ENCODE assay signal across 8 cellular contexts in the genomic region with DNA sequence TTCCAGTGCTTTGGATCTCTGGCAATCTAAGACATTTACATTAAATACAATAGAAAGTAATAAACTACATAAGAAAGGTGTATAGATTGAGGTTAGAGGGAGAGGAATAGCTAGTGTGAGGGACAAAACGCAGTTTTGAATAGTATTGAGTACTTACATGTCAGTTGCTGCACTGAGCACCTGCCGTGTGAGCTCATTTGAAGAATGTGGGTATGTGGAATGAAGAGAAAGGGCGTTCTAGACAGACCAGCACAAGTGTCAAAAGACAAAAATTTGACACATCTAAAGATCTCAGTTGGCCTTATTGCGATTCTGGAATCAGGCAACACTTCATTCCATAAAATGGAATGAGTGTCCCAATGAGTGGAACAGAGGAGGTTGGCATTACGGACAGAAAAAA. TPM values are rescaled to one million over a fixed set of nuclear protein-coding genes. Genes with fewer than 3 reads are reported as not detected.
DNase-seq lines count a peak whose midpoint lies in the region; ATAC-seq and TF ChIP-seq lines count a peak whose summit lies in the region.

No MANE protein-coding gene starts in this region.

- no peaks in the 10 kb centered on the region for H3K9me3 ChIP-seq in heart left ventricle
- no peaks in the 10 kb centered on the region for H3K9me3 ChIP-seq in tibial artery

- TF ChIP-seq CTCF in heart left ventricle (IDR thresholded peaks at IDR 0.05) (no peak), tibial artery (IDR thresholded peaks at IDR 0.05) (no peak)

- intact Hi-C loops in heart left ventricle (cut with DNase I) (loop anchor here in 1 of 10 donors (2.0 kb wide), 1 partner anchor 81 kb away; no protein-coding TSS in a partner anchor), cardiac septum (cut with DNase I) (no loop called here), left colon (cut with DNase I, micrococcal nuclease) (no loop called here), tibial artery (cut with DNase I; ENCODE audit: low total_unique reads) (no loop called here)
- intact Hi-C loops in activated T-helper 2 cell treated with anti-CD3 and anti-CD28 coated beads, Interferon-gamma antibody, Interleukin-2, Interleukin-4, amounts not matched to agents 10 μg/mL and 5 μg/mL and 100 μg/mL, durations not matched to agents 14 hours and 24 hours and 36 hours (cut with micrococcal nuclease): loop anchor here (1.0 to 2.0 kb wide), 6 partner anchors 41 to 791 kb away; partner anchors contain the start of genes ANXA2 and BNIP2

- no peaks in the 10 kb centered on the region for H3K27me3 Mint-ChIP-seq in activated T-helper 2 cell treated with anti-CD3 and anti-CD28 coated beads, Interferon-gamma antibody, Interleukin-2, Interleukin-4, amounts not matched to agents 10 μg/mL and 5 μg/mL and 100 μg/mL, durations not matched to agents 14 hours and 24 hours and 36 hours (ENCODE audit: low read depth)

- 58 to 68% (median 65%) methylated on average over 5 of the region's 5 CpGs for WGBS in heart left ventricle, 4 donors

- H3K27ac ChIP-seq in heart left ventricle (peak overlapping the region in 11 of 12 donors; percentile 90 to 98 (median 91)), tibial artery (peak overlapping the region; percentile 91 to 92)

- H3K27ac Mint-ChIP-seq in activated T-helper 2 cell treated with anti-CD3 and anti-CD28 coated beads, Interferon-gamma antibody, Interleukin-2, Interleukin-4, amounts not matched to agents 10 μg/mL and 5 μg/mL and 100 μg/mL, durations not matched to agents 14 hours and 24 hours and 36 hours: peak overlapping the region; percentile 99

- H3K27me3 ChIP-seq in heart left ventricle (no peaks in the 10 kb centered on the region), tibial artery (no peaks in the 10 kb centered on the region)

- DNase-seq in heart left ventricle (no peak), cardiac septum (ENCODE audit: low spot score) (no peak), left colon (peak in 1 of 2 donors; percentile 25), tibial artery (no peak), GF-D8 (lab: John Stamatoyannopoulos, UW) (no peak)
- no peak for DNase-seq in activated T-helper 2 cell treated with anti-CD3 and anti-CD28 coated beads, Interferon-gamma antibody, Interleukin-2, Interleukin-4, amounts not matched to agents 10 μg/mL and 5 μg/mL and 100 μg/mL, durations not matched to agents 14 hours and 24 hours and 36 hours (ENCODE audit: low spot score)

- no peaks in the 10 kb centered on the region for H3K9me3 Mint-ChIP-seq in activated T-helper 2 cell treated with anti-CD3 and anti-CD28 coated beads, Interferon-gamma antibody, Interleukin-2, Interleukin-4, amounts not matched to agents 10 μg/mL and 5 μg/mL and 100 μg/mL, durations not matched to agents 14 hours and 24 hours and 36 hours

- H3K36me3 Mint-ChIP-seq in activated T-helper 2 cell treated with anti-CD3 and anti-CD28 coated beads, Interferon-gamma antibody, Interleukin-2, Interleukin-4, amounts not matched to agents 10 μg/mL and 5 μg/mL and 100 μg/mL, durations not matched to agents 14 hours and 24 hours and 36 hours (ENCODE audit: low read depth): peaks cover 19% of the 10 kb centered on the region

- H3K36me3 ChIP-seq in heart left ventricle (peaks cover 0 to 9% (median 2%) of the 10 kb centered on the region in 9 donors), tibial artery (peaks cover 0 to 2% (median under 1%) of the 10 kb centered on the region in 3 donors)

- H3K4me3 Mint-ChIP-seq in activated T-helper 2 cell treated with anti-CD3 and anti-CD28 coated beads, Interferon-gamma antibody, Interleukin-2, Interleukin-4, amounts not matched to agents 10 μg/mL and 5 μg/mL and 100 μg/mL, durations not matched to agents 14 hours and 24 hours and 36 hours (ENCODE audit: low read depth): peak overlapping the region; percentile 97

- peak overlapping the region in 11 of 12 donors; percentile 60 to 90 (median 74) for H3K4me3 ChIP-seq in heart left ventricle
- H3K4me3 ChIP-seq in tibial artery: peak overlapping the region; percentile 74 to 80

- TF ChIP-seq POLR2A in heart left ventricle (IDR thresholded peaks at IDR 0.05): no peak

- peaks cover 3 to 43% (median 30%) of the 10 kb centered on the region in 12 donors for H3K4me1 ChIP-seq in heart left ventricle
- H3K4me1 ChIP-seq in tibial artery: peaks cover 0 to 24% (median 19%) of the 10 kb centered on the region in 4 donors

- ATAC-seq in heart left ventricle (no peak), left colon (peak; percentile 26), HG03432 (IDR thresholded peaks at IDR 0.05; ENCODE audit: unreplicated experiment) (no peak), GM18511 (IDR thresholded peaks at IDR 0.05; ENCODE audit: unreplicated experiment) (no peak)

- peaks cover 39% of the 10 kb centered on the region for H3K4me1 Mint-ChIP-seq in activated T-helper 2 cell treated with anti-CD3 and anti-CD28 coated beads, Interferon-gamma antibody, Interleukin-2, Interleukin-4, amounts not matched to agents 10 μg/mL and 5 μg/mL and 100 μg/mL, durations not matched to agents 14 hours and 24 hours and 36 hours (ENCODE audit: low read depth)

RNA-seq across cellular contexts. Expression of gene ICE2, which starts 0.8 kb away (rescaled TPM):
- total RNA-seq in heart left ventricle (10 to 100 TPM in 8 of 9 donors, 1 to 10 TPM in 1; 9.1 to 28.8 (median 23.7) TPM), cardiac septum (29.7 TPM), left colon (10 to 100 TPM; 29.2 to 31.7 TPM)
- polyA plus RNA-seq in heart left ventricle: 10 to 100 TPM in 1 of 2 donors, 1 to 10 TPM in 1; 8.4 to 11.1 TPM
- 48.0 and 50.4 TPM in 2 replicates for total RNA-seq in activated T-helper 2 cell treated with anti-CD3 and anti-CD28 coated beads, Interferon-gamma antibody, Interleukin-2, Interleukin-4, amounts not matched to agents 10 μg/mL and 5 μg/mL and 100 μg/mL, durations not matched to agents 14 hours and 24 hours and 36 hours
